ENCODE assay signal across 15 cellular contexts in the genomic region with DNA sequence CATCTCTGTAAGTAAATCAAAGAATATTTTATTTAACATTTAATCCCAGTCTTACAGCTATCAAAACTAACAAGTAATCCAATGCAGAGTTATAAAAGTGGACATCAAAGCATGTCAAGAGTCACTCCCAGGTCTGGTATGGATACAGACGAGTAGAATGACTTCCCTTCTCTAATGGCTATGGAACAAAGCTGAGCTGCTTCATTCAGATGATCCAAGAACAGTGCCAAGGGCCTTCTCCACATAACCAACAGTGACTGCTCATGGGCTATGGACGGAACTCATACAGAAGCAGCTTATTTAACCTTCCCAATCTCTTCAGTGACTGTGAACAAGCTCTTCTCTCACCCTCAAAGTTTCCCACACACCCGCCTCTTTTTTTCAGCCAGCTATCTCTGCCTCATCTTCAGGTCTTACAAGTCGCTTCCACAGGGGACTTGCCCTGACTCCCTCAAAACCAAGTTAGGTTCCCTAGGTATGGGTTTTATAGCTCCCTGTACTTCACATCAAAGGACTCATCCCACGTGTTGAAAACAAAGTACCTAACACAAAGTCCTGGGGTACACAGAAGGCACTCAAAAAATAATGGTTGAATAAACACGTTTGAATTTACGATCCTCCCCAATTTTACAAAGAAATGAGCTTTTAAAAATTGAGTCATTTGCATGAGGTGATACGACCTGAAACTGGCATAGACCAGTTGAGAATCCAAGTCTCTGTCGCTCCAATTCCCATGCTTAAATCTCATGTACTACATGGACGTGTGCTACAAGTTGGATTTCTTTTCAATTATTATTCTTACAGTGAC. TPM values are rescaled to one million over a fixed set of nuclear protein-coding genes. Genes with fewer than 3 reads are reported as not detected.
DNase-seq lines count a peak whose midpoint lies in the region; ATAC-seq and TF ChIP-seq lines count a peak whose summit lies in the region.
"Had no signal": no experiment of that assay in that cellular context is flagged by ENCODE, and none has a peak within 500 bp of the region (broad histone marks: within the 10 kb centered on the region; RNA-seq: fewer than 3 reads in every experiment).

No MANE protein-coding gene starts in this region.

- no peak for DNase-seq in activated T-cell treated with anti-CD3 and anti-CD28 coated beads, Interleukin-2, amount 50 U/mL, for 72 hours
- no peak for DNase-seq in activated T-cell treated with anti-CD3 and anti-CD28 coated beads for 4 hours
- DNase-seq in NAMALWA (ENCODE audit: low spot score) = peak; percentile 63
- DNase-seq in T-helper 1 cell = no peak
- DNase-seq in natural killer cell treated with Interleukin-12 subunit alpha and Interleukin-12 subunit beta and Interleukin-15 and Interleukin-18, amount 100 ng/mL, for 72 hours (ENCODE audit: low spot score) = no peak
- DNase-seq in RKO (ENCODE audit: low spot score) = no peak
- DNase-seq: activated CD4-positive, alpha-beta T cell treated with anti-CD3 and anti-CD28 coated beads for 1 hour; activated naive CD8-positive, alpha-beta T cell treated with anti-CD3 and anti-CD28 coated beads, Interleukin-2, amount 10 ng/mL, durations not matched to agents 7 days and 5 days; effector CD8-positive, alpha-beta T cell; GF-D8; NCI-H1105; substantia nigra had no signal

- H3K4me1 Mint-ChIP-seq in activated T-cell treated with anti-CD3 and anti-CD28 coated beads, Interleukin-2, amount 50 U/mL, for 72 hours (ENCODE audit: low read depth) = peaks cover 68% of the 10 kb centered on the region
- H3K4me1 Mint-ChIP-seq in brain = peaks cover 44% of the 10 kb centered on the region
- peaks cover 63% of the 10 kb centered on the region for H3K4me1 Mint-ChIP-seq in stimulated activated memory B cell treated with anti-CD40 and anti-IgM and Interleukin-4, amounts not matched to agents 10 μg/mL and 1 μg/mL and 100 μg/mL, for 72 hours
- peaks cover 16 to 21% of the 10 kb centered on the region in 2 donors for H3K4me1 Mint-ChIP-seq in natural killer cell treated with Interleukin-12 subunit alpha and Interleukin-12 subunit beta and Interleukin-15 and Interleukin-18, amount 100 ng/mL, for 72 hours (ENCODE audit: low read depth in 2 of 2)

- H3K9me3 Mint-ChIP-seq in activated T-cell treated with anti-CD3 and anti-CD28 coated beads, Interleukin-2, amount 50 U/mL, for 72 hours = no peaks in the 10 kb centered on the region
- H3K9me3 Mint-ChIP-seq in brain = peaks cover 0 to 11% (median 4%) of the 10 kb centered on the region in 5 experiments
- H3K9me3 Mint-ChIP-seq in stimulated activated memory B cell treated with anti-CD40 and anti-IgM and Interleukin-4, amounts not matched to agents 10 μg/mL and 1 μg/mL and 100 μg/mL, for 72 hours = no peaks in the 10 kb centered on the region
- H3K9me3 Mint-ChIP-seq in natural killer cell treated with Interleukin-12 subunit alpha and Interleukin-12 subunit beta and Interleukin-15 and Interleukin-18, amount 100 ng/mL, for 72 hours = no peaks in the 10 kb centered on the region
- H3K9me3 Mint-ChIP-seq: activated naive CD8-positive, alpha-beta T cell treated with anti-CD3 and anti-CD28 coated beads, Interleukin-2, amount 10 ng/mL, durations not matched to agents 7 days and 5 days had no signal

- TF ChIP-seq CTCF in brain (conservative IDR thresholded peaks at IDR 0.05) = no peak

- peak overlapping the region; percentile 7 to 50 for H3K4me3 Mint-ChIP-seq in activated T-cell treated with anti-CD3 and anti-CD28 coated beads, Interleukin-2, amount 50 U/mL, for 72 hours
- peak overlapping the region in 4 of 5 experiments; percentile 87 to 97 (median 93) for H3K4me3 Mint-ChIP-seq in brain
- H3K4me3 Mint-ChIP-seq in stimulated activated memory B cell treated with anti-CD40 and anti-IgM and Interleukin-4, amounts not matched to agents 10 μg/mL and 1 μg/mL and 100 μg/mL, for 72 hours = peak overlapping the region; percentile 84
- H3K4me3 Mint-ChIP-seq in natural killer cell treated with Interleukin-12 subunit alpha and Interleukin-12 subunit beta and Interleukin-15 and Interleukin-18, amount 100 ng/mL, for 72 hours = no peak overlapping the region
- H3K4me3 Mint-ChIP-seq: activated naive CD8-positive, alpha-beta T cell treated with anti-CD3 and anti-CD28 coated beads, Interleukin-2, amount 10 ng/mL, durations not matched to agents 7 days and 5 days had no signal

- ATAC-seq in activated T-cell treated with anti-CD3 and anti-CD28 coated beads, Interleukin-2, amount 50 U/mL, for 72 hours (replicated peaks in 1 of 2) = no peak
- ATAC-seq in stimulated activated memory B cell treated with anti-CD40 and anti-IgM and Interleukin-4, amounts not matched to agents 10 μg/mL and 1 μg/mL and 100 μg/mL, for 72 hours = no peak
- ATAC-seq in natural killer cell treated with Interleukin-12 subunit alpha and Interleukin-12 subunit beta and Interleukin-15 and Interleukin-18, amount 100 ng/mL, for 72 hours = no peak
- ATAC-seq: A549 had no signal

- H3K27me3 Mint-ChIP-seq in activated T-cell treated with anti-CD3 and anti-CD28 coated beads, Interleukin-2, amount 50 U/mL, for 72 hours (ENCODE audit: low read depth) = peaks cover 9% of the 10 kb centered on the region
- H3K27me3 Mint-ChIP-seq in brain = peaks cover 4% of the 10 kb centered on the region
- H3K27me3 Mint-ChIP-seq in stimulated activated memory B cell treated with anti-CD40 and anti-IgM and Interleukin-4, amounts not matched to agents 10 μg/mL and 1 μg/mL and 100 μg/mL, for 72 hours = no peaks in the 10 kb centered on the region
- H3K27me3 Mint-ChIP-seq in natural killer cell treated with Interleukin-12 subunit alpha and Interleukin-12 subunit beta and Interleukin-15 and Interleukin-18, amount 100 ng/mL, for 72 hours = peaks cover 25 to 34% of the 10 kb centered on the region in 2 donors
- H3K27me3 Mint-ChIP-seq: activated naive CD8-positive, alpha-beta T cell treated with anti-CD3 and anti-CD28 coated beads, Interleukin-2, amount 10 ng/mL, durations not matched to agents 7 days and 5 days had no signal

- peaks cover 4 to 7% of the 10 kb centered on the region in 2 donors for H3K36me3 Mint-ChIP-seq in activated T-cell treated with anti-CD3 and anti-CD28 coated beads, Interleukin-2, amount 50 U/mL, for 72 hours (ENCODE audit: insufficient read depth in 2 of 2)
- peaks cover 24% of the 10 kb centered on the region for H3K36me3 Mint-ChIP-seq in brain
- no peaks in the 10 kb centered on the region for H3K36me3 Mint-ChIP-seq in stimulated activated memory B cell treated with anti-CD40 and anti-IgM and Interleukin-4, amounts not matched to agents 10 μg/mL and 1 μg/mL and 100 μg/mL, for 72 hours
- H3K36me3 Mint-ChIP-seq in natural killer cell treated with Interleukin-12 subunit alpha and Interleukin-12 subunit beta and Interleukin-15 and Interleukin-18, amount 100 ng/mL, for 72 hours = no peaks in the 10 kb centered on the region

- no peak overlapping the region for H3K27ac Mint-ChIP-seq in activated T-cell treated with anti-CD3 and anti-CD28 coated beads, Interleukin-2, amount 50 U/mL, for 72 hours
- peak overlapping the region in 1 of 5 experiments; percentile 2 for H3K27ac Mint-ChIP-seq in brain
- H3K27ac Mint-ChIP-seq in stimulated activated memory B cell treated with anti-CD40 and anti-IgM and Interleukin-4, amounts not matched to agents 10 μg/mL and 1 μg/mL and 100 μg/mL, for 72 hours = peak overlapping the region; percentile 97
- no peak overlapping the region for H3K27ac Mint-ChIP-seq in natural killer cell treated with Interleukin-12 subunit alpha and Interleukin-12 subunit beta and Interleukin-15 and Interleukin-18, amount 100 ng/mL, for 72 hours
- H3K27ac Mint-ChIP-seq: activated naive CD8-positive, alpha-beta T cell treated with anti-CD3 and anti-CD28 coated beads, Interleukin-2, amount 10 ng/mL, durations not matched to agents 7 days and 5 days had no signal

RNA-seq across cellular contexts. Expression of a gene that starts 3.1 kb away (rescaled TPM):
- total RNA-seq in activated T-cell treated with anti-CD3 and anti-CD28 coated beads, Interleukin-2, amount 50 U/mL, for 72 hours = 1 to 10 TPM; 2.3 to 3.9 TPM
- 8.7 TPM for polyA plus RNA-seq in brain (ENCODE audit: insufficient read depth, low read depth, low replicate concordance)
- 1 to 10 TPM; 1.0 to 2.0 TPM for total RNA-seq in natural killer cell treated with Interleukin-12 subunit alpha and Interleukin-12 subunit beta and Interleukin-15 and Interleukin-18, amount 100 ng/mL, for 72 hours
